ENCODE assay signal across 1 cellular context in the genomic region with DNA sequence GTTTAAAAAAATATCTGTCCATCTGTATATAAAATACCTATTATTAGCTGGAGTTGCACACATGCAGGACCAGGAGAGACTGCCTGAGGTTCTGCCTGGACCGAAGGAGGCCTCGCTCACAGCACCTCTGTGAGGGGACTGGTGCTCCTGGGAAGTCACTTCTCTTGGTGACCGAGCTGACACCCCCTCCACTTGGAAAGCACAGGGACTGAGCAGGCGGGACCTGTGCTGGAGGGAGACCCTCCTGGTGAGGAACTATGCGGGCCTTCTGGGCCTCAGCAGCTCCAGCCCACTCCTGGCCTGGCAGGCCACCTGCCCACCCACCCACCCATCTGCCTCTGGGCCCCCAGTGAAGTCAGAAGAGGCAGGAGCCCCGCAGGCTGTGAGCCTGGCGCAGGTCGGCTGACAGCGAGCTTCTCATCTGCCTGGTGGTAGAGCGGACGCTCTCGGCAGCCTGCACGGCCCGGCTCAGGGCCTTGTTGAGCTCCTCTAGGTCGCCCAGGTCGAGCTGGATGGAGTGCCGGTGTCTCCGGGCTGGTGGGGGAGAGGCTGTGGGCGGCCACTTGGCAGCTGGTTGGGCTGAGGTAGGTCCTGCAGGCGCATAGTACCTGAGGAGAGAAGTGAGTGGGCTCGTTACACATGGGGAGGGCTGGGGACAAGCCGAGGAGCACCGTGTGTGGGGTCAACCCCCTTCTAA.
TF ChIP-seq lines count a peak whose summit lies in the region.

No MANE protein-coding gene starts in this region.

TF ChIP-seq in K562, 482 proteins besides CTCF, POLR2A, EP300 and RAD21:
- TF ChIP-seq POLR2G (IDR thresholded peaks at IDR 0.05; ENCODE audit: low read depth, low read length) (peak; percentile 51; the same call in 1 of the 2 replicates), ZNF24 (IDR thresholded peaks at IDR 0.05) (no peak), ILK (tag; IDR thresholded peaks at IDR 0.05; ENCODE audit: borderline replicate concordance, low read depth) (no peak), RBM22 (IDR thresholded peaks at IDR 0.05; ENCODE audit: low read depth, low read length, poor library complexity, severe bottlenecking) (peak; percentile 75), HDAC2 (IDR thresholded peaks at IDR 0.05) (no peak), ZEB2 (IDR thresholded peaks at IDR 0.05) (no peak)
- TF ChIP-seq, protein P1, sequence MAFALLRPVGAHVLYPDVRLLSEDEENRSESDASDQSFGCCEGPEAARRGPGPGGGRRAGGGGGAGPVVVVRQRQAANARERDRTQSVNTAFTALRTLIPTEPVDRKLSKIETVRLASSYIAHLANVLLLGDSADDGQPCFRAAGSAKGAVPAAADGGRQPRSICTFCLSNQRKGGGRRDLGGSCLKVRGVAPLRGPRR (CRISPR knock-in tag; IDR thresholded peaks at IDR 0.05) = no peak
- TF ChIP-seq, protein P2, sequence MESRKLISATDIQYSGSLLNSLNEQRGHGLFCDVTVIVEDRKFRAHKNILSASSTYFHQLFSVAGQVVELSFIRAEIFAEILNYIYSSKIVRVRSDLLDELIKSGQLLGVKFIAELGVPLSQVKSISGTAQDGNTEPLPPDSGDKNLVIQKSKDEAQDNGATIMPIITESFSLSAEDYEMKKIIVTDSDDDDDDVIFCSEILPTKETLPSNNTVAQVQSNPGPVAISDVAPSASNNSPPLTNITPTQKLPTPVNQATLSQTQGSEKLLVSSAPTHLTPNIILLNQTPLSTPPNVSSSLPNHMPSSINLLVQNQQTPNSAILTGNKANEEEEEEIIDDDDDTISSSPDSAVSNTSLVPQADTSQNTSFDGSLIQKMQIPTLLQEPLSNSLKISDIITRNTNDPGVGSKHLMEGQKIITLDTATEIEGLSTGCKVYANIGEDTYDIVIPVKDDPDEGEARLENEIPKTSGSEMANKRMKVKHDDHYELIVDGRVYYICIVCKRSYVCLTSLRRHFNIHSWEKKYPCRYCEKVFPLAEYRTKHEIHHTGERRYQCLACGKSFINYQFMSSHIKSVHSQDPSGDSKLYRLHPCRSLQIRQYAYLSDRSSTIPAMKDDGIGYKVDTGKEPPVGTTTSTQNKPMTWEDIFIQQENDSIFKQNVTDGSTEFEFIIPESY (CRISPR knock-in tag; IDR thresholded peaks at IDR 0.05) = no peak
- TF ChIP-seq, protein P3, sequence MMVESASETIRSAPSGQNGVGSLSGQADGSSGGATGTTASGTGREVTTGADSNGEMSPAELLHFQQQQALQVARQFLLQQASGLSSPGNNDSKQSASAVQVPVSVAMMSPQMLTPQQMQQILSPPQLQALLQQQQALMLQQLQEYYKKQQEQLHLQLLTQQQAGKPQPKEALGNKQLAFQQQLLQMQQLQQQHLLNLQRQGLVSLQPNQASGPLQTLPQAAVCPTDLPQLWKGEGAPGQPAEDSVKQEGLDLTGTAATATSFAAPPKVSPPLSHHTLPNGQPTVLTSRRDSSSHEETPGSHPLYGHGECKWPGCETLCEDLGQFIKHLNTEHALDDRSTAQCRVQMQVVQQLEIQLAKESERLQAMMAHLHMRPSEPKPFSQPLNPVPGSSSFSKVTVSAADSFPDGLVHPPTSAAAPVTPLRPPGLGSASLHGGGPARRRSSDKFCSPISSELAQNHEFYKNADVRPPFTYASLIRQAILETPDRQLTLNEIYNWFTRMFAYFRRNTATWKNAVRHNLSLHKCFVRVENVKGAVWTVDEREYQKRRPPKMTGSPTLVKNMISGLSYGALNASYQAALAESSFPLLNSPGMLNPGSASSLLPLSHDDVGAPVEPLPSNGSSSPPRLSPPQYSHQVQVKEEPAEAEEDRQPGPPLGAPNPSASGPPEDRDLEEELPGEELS (CRISPR knock-in tag; IDR thresholded peaks at IDR 0.05; ENCODE audit: borderline replicate concordance) = no peak
- TF ChIP-seq, protein P4, sequence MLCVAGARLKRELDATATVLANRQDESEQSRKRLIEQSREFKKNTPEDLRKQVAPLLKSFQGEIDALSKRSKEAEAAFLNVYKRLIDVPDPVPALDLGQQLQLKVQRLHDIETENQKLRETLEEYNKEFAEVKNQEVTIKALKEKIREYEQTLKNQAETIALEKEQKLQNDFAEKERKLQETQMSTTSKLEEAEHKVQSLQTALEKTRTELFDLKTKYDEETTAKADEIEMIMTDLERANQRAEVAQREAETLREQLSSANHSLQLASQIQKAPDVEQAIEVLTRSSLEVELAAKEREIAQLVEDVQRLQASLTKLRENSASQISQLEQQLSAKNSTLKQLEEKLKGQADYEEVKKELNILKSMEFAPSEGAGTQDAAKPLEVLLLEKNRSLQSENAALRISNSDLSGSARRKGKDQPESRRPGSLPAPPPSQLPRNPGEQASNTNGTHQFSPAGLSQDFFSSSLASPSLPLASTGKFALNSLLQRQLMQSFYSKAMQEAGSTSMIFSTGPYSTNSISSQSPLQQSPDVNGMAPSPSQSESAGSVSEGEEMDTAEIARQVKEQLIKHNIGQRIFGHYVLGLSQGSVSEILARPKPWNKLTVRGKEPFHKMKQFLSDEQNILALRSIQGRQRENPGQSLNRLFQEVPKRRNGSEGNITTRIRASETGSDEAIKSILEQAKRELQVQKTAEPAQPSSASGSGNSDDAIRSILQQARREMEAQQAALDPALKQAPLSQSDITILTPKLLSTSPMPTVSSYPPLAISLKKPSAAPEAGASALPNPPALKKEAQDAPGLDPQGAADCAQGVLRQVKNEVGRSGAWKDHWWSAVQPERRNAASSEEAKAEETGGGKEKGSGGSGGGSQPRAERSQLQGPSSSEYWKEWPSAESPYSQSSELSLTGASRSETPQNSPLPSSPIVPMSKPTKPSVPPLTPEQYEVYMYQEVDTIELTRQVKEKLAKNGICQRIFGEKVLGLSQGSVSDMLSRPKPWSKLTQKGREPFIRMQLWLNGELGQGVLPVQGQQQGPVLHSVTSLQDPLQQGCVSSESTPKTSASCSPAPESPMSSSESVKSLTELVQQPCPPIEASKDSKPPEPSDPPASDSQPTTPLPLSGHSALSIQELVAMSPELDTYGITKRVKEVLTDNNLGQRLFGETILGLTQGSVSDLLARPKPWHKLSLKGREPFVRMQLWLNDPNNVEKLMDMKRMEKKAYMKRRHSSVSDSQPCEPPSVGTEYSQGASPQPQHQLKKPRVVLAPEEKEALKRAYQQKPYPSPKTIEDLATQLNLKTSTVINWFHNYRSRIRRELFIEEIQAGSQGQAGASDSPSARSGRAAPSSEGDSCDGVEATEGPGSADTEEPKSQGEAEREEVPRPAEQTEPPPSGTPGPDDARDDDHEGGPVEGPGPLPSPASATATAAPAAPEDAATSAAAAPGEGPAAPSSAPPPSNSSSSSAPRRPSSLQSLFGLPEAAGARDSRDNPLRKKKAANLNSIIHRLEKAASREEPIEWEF (CRISPR knock-in tag; IDR thresholded peaks at IDR 0.05) = no peak
- TF ChIP-seq, protein P5, sequence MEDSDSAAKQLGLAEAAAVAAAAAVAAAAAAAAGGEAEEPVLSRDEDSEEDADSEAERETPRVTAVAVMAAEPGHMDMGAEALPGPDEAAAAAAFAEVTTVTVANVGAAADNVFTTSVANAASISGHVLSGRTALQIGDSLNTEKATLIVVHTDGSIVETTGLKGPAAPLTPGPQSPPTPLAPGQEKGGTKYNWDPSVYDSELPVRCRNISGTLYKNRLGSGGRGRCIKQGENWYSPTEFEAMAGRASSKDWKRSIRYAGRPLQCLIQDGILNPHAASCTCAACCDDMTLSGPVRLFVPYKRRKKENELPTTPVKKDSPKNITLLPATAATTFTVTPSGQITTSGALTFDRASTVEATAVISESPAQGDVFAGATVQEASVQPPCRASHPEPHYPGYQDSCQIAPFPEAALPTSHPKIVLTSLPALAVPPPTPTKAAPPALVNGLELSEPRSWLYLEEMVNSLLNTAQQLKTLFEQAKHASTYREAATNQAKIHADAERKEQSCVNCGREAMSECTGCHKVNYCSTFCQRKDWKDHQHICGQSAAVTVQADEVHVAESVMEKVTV (CRISPR knock-in tag; IDR thresholded peaks at IDR 0.05) = no peak
